2 cellular contexts compared by ENCODE assay signal in genomic region chr2:27376151-27376865, GRCh38.
TF ChIP-seq lines count a peak whose summit lies in the region.

No MANE protein-coding gene starts in this region.

TF ChIP-seq in IMR-90, 13 proteins besides CTCF, POLR2A, EP300 and RAD21:
- TF ChIP-seq BHLHE40 (IDR thresholded peaks at IDR 0.05; ENCODE audit: low read depth, low read length): no peak
- TF ChIP-seq NFE2L2 (IDR thresholded peaks at IDR 0.05; ENCODE audit: low read depth, low read length): no peak
- TF ChIP-seq, protein P1, sequence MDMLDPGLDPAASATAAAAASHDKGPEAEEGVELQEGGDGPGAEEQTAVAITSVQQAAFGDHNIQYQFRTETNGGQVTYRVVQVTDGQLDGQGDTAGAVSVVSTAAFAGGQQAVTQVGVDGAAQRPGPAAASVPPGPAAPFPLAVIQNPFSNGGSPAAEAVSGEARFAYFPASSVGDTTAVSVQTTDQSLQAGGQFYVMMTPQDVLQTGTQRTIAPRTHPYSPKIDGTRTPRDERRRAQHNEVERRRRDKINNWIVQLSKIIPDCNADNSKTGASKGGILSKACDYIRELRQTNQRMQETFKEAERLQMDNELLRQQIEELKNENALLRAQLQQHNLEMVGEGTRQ (IDR thresholded peaks at IDR 0.05; ENCODE audit: low read depth, low read length): no peak
- TF ChIP-seq, protein P2, sequence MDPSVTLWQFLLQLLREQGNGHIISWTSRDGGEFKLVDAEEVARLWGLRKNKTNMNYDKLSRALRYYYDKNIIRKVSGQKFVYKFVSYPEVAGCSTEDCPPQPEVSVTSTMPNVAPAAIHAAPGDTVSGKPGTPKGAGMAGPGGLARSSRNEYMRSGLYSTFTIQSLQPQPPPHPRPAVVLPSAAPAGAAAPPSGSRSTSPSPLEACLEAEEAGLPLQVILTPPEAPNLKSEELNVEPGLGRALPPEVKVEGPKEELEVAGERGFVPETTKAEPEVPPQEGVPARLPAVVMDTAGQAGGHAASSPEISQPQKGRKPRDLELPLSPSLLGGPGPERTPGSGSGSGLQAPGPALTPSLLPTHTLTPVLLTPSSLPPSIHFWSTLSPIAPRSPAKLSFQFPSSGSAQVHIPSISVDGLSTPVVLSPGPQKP (IDR thresholded peaks at IDR 0.05; ENCODE audit: borderline replicate concordance, low read depth, low read length): no peak
- no peak for TF ChIP-seq CEBPB (IDR thresholded peaks at IDR 0.05; ENCODE audit: low read depth, low read length)
- TF ChIP-seq MAZ (IDR thresholded peaks at IDR 0.05; ENCODE audit: borderline replicate concordance, low read depth, low read length): no peak
- no peak for TF ChIP-seq FOS (IDR thresholded peaks at IDR 0.05; ENCODE audit: low read depth, low read length)
- no peak for TF ChIP-seq RFX5 (IDR thresholded peaks at IDR 0.05; ENCODE audit: low read depth, low read length)
- TF ChIP-seq MXI1 (IDR thresholded peaks at IDR 0.05; ENCODE audit: borderline replicate concordance, low read depth, low read length): no peak
- no peak for TF ChIP-seq RCOR1 (IDR thresholded peaks at IDR 0.05; ENCODE audit: insufficient replicate concordance, low read length)
- TF ChIP-seq CHD1 (IDR thresholded peaks at IDR 0.05; ENCODE audit: low read depth, low read length): no peak
- TF ChIP-seq MAFK (IDR thresholded peaks at IDR 0.05; ENCODE audit: low read depth, low read length): no peak
- no peak for TF ChIP-seq SMC3 (IDR thresholded peaks at IDR 0.05; ENCODE audit: low read depth, low read length)

TF ChIP-seq in GM12878, 131 proteins besides CTCF, POLR2A, EP300 and RAD21:
- TF ChIP-seq NR2F1 (conservative IDR thresholded peaks at IDR 0.05) (no peak), SIN3A (IDR thresholded peaks at IDR 0.05; ENCODE audit: low read depth, low read length) (no peak), CREB1 (IDR thresholded peaks at IDR 0.05; ENCODE audit: low read depth) (no peak), FOXK2 (IDR thresholded peaks at IDR 0.05) (no peak), ESRRA (IDR thresholded peaks at IDR 0.05; ENCODE audit: low read length) (no peak), FOS (IDR thresholded peaks at IDR 0.05; ENCODE audit: borderline replicate concordance, extremely low read depth, insufficient read length) (no peak), NFYA (IDR thresholded peaks at IDR 0.05; ENCODE audit: borderline replicate concordance, low read depth, low read length) (no peak), ZNF687 (IDR thresholded peaks at IDR 0.05) (no peak), CHD1 (IDR thresholded peaks at IDR 0.05; ENCODE audit: low read depth, low read length) (no peak), JUND (IDR thresholded peaks at IDR 0.05; ENCODE audit: low read depth, low read length) (no peak), GABPA (IDR thresholded peaks at IDR 0.05; ENCODE audit: low read depth) (no peak)
- TF ChIP-seq, protein P3, sequence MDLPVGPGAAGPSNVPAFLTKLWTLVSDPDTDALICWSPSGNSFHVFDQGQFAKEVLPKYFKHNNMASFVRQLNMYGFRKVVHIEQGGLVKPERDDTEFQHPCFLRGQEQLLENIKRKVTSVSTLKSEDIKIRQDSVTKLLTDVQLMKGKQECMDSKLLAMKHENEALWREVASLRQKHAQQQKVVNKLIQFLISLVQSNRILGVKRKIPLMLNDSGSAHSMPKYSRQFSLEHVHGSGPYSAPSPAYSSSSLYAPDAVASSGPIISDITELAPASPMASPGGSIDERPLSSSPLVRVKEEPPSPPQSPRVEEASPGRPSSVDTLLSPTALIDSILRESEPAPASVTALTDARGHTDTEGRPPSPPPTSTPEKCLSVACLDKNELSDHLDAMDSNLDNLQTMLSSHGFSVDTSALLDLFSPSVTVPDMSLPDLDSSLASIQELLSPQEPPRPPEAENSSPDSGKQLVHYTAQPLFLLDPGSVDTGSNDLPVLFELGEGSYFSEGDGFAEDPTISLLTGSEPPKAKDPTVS (IDR thresholded peaks at IDR 0.05; ENCODE audit: low read depth, low read length): no peak
